1 cellular context compared by ENCODE assay signal in the genomic region with DNA sequence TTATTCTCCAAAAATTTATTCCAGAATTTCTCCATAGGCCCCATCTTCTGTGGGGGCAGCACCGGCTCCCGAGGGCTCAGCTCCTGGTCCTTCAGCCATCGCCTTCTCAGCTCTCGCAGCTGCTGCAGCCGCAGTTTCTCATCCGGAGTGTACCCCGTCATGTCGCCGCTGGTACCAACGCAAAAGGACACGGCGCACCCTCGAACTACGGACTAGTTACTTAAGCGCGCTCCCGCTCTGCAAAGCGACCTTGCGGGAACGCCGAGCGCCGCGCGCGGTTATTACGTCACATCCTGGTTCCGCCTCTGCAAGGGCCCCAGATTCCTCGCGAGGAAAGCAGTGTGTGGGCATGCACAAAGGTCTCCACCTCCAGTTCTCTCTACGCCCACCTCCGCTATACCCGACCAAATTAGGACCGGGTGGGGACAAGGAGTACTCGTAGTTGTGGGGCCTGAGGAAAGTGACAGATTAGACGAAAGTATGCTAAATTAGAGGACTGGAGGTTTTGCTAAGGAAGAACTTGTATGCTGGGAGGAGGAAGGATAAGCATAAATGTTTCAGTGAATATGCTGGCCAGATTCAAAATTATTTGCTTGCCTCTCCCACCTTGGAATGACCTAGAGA.
TF ChIP-seq lines count a peak whose summit lies in the region.

TSS of gene NDUFB6 (minus strand) at position 260 of the 624 bp plus-strand sequence. CDS start at position 161, 99 bp downstream.

TF ChIP-seq in HepG2, 621 proteins besides CTCF, POLR2A, EP300 and RAD21 (continued from another document and continues in another):
- TF ChIP-seq, protein P1, sequence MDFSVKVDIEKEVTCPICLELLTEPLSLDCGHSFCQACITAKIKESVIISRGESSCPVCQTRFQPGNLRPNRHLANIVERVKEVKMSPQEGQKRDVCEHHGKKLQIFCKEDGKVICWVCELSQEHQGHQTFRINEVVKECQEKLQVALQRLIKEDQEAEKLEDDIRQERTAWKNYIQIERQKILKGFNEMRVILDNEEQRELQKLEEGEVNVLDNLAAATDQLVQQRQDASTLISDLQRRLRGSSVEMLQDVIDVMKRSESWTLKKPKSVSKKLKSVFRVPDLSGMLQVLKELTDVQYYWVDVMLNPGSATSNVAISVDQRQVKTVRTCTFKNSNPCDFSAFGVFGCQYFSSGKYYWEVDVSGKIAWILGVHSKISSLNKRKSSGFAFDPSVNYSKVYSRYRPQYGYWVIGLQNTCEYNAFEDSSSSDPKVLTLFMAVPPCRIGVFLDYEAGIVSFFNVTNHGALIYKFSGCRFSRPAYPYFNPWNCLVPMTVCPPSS (IDR thresholded peaks at IDR 0.05): no peak
- TF ChIP-seq, protein P2, sequence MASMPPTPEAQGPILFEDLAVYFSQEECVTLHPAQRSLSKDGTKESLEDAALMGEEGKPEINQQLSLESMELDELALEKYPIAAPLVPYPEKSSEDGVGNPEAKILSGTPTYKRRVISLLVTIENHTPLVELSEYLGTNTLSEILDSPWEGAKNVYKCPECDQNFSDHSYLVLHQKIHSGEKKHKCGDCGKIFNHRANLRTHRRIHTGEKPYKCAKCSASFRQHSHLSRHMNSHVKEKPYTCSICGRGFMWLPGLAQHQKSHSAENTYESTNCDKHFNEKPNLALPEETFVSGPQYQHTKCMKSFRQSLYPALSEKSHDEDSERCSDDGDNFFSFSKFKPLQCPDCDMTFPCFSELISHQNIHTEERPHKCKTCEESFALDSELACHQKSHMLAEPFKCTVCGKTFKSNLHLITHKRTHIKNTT (CRISPR knock-in tag; IDR thresholded peaks at IDR 0.05): no peak
- no peak for TF ChIP-seq ZNF713 (CRISPR knock-in tag; IDR thresholded peaks at IDR 0.05)
- TF ChIP-seq, protein P3, sequence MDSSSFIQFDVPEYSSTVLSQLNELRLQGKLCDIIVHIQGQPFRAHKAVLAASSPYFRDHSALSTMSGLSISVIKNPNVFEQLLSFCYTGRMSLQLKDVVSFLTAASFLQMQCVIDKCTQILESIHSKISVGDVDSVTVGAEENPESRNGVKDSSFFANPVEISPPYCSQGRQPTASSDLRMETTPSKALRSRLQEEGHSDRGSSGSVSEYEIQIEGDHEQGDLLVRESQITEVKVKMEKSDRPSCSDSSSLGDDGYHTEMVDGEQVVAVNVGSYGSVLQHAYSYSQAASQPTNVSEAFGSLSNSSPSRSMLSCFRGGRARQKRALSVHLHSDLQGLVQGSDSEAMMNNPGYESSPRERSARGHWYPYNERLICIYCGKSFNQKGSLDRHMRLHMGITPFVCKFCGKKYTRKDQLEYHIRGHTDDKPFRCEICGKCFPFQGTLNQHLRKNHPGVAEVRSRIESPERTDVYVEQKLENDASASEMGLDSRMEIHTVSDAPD (CRISPR knock-in tag; IDR thresholded peaks at IDR 0.05): no peak
- TF ChIP-seq RBM22 (optimal IDR thresholded peaks at IDR 0.05; ENCODE audit: low read length): no peak
- TF ChIP-seq TSC22D2 (CRISPR knock-in tag; IDR thresholded peaks at IDR 0.05; ENCODE audit: borderline replicate concordance): peak; percentile 45; the same call in 1 of the 2 replicates
- TF ChIP-seq ZNF784 (CRISPR knock-in tag; IDR thresholded peaks at IDR 0.05; ENCODE audit: borderline replicate concordance): no peak; the same call in 1 of the 2 replicates
- TF ChIP-seq RFX1 (IDR thresholded peaks at IDR 0.05): no peak
- TF ChIP-seq SUZ12 (IDR thresholded peaks at IDR 0.05; ENCODE audit: low read depth, low read length): no peak
- TF ChIP-seq SMARCE1 (IDR thresholded peaks at IDR 0.05; ENCODE audit: borderline replicate concordance): no peak
- TF ChIP-seq, protein P4, sequence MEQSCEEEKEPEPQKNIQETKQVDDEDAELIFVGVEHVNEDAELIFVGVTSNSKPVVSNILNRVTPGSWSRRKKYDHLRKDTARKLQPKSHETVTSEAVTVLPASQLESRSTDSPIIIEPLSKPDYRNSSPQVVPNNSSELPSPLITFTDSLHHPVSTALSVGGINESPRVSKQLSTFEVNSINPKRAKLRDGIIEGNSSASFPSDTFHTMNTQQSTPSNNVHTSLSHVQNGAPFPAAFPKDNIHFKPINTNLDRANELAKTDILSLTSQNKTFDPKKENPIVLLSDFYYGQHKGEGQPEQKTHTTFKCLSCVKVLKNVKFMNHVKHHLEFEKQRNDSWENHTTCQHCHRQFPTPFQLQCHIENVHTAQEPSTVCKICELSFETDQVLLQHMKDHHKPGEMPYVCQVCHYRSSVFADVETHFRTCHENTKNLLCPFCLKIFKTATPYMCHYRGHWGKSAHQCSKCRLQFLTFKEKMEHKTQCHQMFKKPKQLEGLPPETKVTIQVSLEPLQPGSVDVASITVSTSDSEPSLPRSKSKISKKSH (CRISPR knock-in tag; IDR thresholded peaks at IDR 0.05; ENCODE audit: borderline replicate concordance): peak; percentile 69; the same call in 1 of the 2 replicates
- TF ChIP-seq ZHX2 (IDR thresholded peaks at IDR 0.05; ENCODE audit: low read depth): peak; percentile 91
- TF ChIP-seq ZHX2 (CRISPR knock-in tag; IDR thresholded peaks at IDR 0.05; ENCODE audit: borderline replicate concordance): peak; percentile 47; the same call in 1 of the 2 replicates
- TF ChIP-seq HNRNPLL (IDR thresholded peaks at IDR 0.05; ENCODE audit: low read depth, low read length, poor library complexity, severe bottlenecking): peak; percentile 88
- peak; percentile 67; the same call in 1 of the 2 replicates for TF ChIP-seq SALL2 (CRISPR knock-in tag; IDR thresholded peaks at IDR 0.05)
- TF ChIP-seq, protein P5, sequence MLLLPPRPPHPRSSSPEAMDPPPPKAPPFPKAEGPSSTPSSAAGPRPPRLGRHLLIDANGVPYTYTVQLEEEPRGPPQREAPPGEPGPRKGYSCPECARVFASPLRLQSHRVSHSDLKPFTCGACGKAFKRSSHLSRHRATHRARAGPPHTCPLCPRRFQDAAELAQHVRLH (CRISPR knock-in tag; IDR thresholded peaks at IDR 0.05; ENCODE audit: borderline replicate concordance, low read depth): peak; percentile 80; the same call in 1 of the 2 replicates
- TF ChIP-seq, protein P6, sequence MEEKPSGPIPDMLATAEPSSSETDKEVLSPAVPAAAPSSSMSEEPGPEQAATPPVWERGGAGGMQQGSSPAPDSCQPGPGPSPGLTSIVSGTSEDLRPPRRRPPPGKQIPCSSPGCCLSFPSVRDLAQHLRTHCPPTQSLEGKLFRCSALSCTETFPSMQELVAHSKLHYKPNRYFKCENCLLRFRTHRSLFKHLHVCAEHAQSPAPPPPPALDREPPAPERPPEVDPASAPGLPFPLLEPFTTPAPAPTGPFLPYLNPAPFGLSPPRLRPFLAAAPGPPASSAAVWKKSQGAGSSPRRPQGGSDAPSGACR (CRISPR knock-in tag; IDR thresholded peaks at IDR 0.05): no peak
- peak; percentile 60; the same call in 1 of the 2 replicates for TF ChIP-seq PHF21A (CRISPR knock-in tag; IDR thresholded peaks at IDR 0.05)
- no peak for TF ChIP-seq IKZF4 (CRISPR knock-in tag; IDR thresholded peaks at IDR 0.05; ENCODE audit: borderline replicate concordance, low read depth, not compliant biosample characterization)
- peak in 1 of 2 experiments; percentile 61; a peak in 1 of 4 replicates for TF ChIP-seq KLF16 (CRISPR knock-in tag; IDR thresholded peaks at IDR 0.05)
- TF ChIP-seq SOX6 (IDR thresholded peaks at IDR 0.05): no peak
- no peak for TF ChIP-seq SOX6 (CRISPR knock-in tag; IDR thresholded peaks at IDR 0.05)
- TF ChIP-seq, protein P7, sequence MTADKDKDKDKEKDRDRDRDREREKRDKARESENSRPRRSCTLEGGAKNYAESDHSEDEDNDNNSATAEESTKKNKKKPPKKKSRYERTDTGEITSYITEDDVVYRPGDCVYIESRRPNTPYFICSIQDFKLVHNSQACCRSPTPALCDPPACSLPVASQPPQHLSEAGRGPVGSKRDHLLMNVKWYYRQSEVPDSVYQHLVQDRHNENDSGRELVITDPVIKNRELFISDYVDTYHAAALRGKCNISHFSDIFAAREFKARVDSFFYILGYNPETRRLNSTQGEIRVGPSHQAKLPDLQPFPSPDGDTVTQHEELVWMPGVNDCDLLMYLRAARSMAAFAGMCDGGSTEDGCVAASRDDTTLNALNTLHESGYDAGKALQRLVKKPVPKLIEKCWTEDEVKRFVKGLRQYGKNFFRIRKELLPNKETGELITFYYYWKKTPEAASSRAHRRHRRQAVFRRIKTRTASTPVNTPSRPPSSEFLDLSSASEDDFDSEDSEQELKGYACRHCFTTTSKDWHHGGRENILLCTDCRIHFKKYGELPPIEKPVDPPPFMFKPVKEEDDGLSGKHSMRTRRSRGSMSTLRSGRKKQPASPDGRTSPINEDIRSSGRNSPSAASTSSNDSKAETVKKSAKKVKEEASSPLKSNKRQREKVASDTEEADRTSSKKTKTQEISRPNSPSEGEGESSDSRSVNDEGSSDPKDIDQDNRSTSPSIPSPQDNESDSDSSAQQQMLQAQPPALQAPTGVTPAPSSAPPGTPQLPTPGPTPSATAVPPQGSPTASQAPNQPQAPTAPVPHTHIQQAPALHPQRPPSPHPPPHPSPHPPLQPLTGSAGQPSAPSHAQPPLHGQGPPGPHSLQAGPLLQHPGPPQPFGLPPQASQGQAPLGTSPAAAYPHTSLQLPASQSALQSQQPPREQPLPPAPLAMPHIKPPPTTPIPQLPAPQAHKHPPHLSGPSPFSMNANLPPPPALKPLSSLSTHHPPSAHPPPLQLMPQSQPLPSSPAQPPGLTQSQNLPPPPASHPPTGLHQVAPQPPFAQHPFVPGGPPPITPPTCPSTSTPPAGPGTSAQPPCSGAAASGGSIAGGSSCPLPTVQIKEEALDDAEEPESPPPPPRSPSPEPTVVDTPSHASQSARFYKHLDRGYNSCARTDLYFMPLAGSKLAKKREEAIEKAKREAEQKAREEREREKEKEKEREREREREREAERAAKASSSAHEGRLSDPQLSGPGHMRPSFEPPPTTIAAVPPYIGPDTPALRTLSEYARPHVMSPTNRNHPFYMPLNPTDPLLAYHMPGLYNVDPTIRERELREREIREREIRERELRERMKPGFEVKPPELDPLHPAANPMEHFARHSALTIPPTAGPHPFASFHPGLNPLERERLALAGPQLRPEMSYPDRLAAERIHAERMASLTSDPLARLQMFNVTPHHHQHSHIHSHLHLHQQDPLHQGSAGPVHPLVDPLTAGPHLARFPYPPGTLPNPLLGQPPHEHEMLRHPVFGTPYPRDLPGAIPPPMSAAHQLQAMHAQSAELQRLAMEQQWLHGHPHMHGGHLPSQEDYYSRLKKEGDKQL (CRISPR knock-in tag; IDR thresholded peaks at IDR 0.05; ENCODE audit: low read depth): no peak
- no peak for TF ChIP-seq HNRNPH1 (optimal IDR thresholded peaks at IDR 0.05; ENCODE audit: low read depth, low read length)
- TF ChIP-seq ZMYM2 (CRISPR knock-in tag; IDR thresholded peaks at IDR 0.05): no peak
- peak; percentile 52; the same call in 1 of the 2 replicates for TF ChIP-seq MXD4 (CRISPR knock-in tag; IDR thresholded peaks at IDR 0.05)
- TF ChIP-seq TGIF2 (CRISPR knock-in tag; IDR thresholded peaks at IDR 0.05): 0 out of 2 replicates have a peak, but pooled peaks have one; percentile 57
- no peak for TF ChIP-seq MIER2 (CRISPR knock-in tag; IDR thresholded peaks at IDR 0.05)
- peak; percentile 72 for TF ChIP-seq YEATS4 (CRISPR knock-in tag; IDR thresholded peaks at IDR 0.05; ENCODE audit: borderline replicate concordance)
- TF ChIP-seq ZFP90 (CRISPR knock-in tag; IDR thresholded peaks at IDR 0.05; ENCODE audit: borderline replicate concordance): no peak
- TF ChIP-seq HDAC1 (CRISPR knock-in tag; IDR thresholded peaks at IDR 0.05): peak; percentile 88
- peak; percentile 98 for TF ChIP-seq CREB1 (IDR thresholded peaks at IDR 0.05)
- TF ChIP-seq CREB1 (CRISPR knock-in tag; IDR thresholded peaks at IDR 0.05): peak; percentile 99
- TF ChIP-seq ESRRA (CRISPR knock-in tag; IDR thresholded peaks at IDR 0.05; ENCODE audit: low read depth): peak; percentile 87
- TF ChIP-seq, protein P8, sequence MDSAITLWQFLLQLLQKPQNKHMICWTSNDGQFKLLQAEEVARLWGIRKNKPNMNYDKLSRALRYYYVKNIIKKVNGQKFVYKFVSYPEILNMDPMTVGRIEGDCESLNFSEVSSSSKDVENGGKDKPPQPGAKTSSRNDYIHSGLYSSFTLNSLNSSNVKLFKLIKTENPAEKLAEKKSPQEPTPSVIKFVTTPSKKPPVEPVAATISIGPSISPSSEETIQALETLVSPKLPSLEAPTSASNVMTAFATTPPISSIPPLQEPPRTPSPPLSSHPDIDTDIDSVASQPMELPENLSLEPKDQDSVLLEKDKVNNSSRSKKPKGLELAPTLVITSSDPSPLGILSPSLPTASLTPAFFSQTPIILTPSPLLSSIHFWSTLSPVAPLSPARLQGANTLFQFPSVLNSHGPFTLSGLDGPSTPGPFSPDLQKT (CRISPR knock-in tag; IDR thresholded peaks at IDR 0.05; ENCODE audit: borderline replicate concordance): no peak
- TF ChIP-seq MIER3 (CRISPR knock-in tag; IDR thresholded peaks at IDR 0.05; ENCODE audit: borderline replicate concordance): peak; percentile 86; the same call in 1 of the 2 replicates
